8 cellular contexts compared by ENCODE assay signal in genomic region chr10:122461729-122462532, GRCh38. TPM values are rescaled to one million over a fixed set of nuclear protein-coding genes. Genes with fewer than 3 reads are reported as not detected.
DNase-seq lines count a peak whose midpoint lies in the region; ATAC-seq and TF ChIP-seq lines count a peak whose summit lies in the region.

No MANE protein-coding gene starts in this region.

- H3K27me3 ChIP-seq in ovary, result no peaks in the 10 kb centered on the region
- H3K27me3 ChIP-seq in WERI-Rb-1 (ENCODE audit: insufficient read depth, low read depth, severe bottlenecking), result no peaks in the 10 kb centered on the region

- H3K4me1 Mint-ChIP-seq in activated B cell treated with CpG ODN at 0.5 μM for 24 hours, result peaks cover 14% of the 10 kb centered on the region

- H3K27ac Mint-ChIP-seq in activated B cell treated with CpG ODN at 0.5 μM for 24 hours, result no peak overlapping the region

- CTCF ChIA-PET in activated B cell treated with CpG ODN at 0.5 μM for 24 hours (lab: Charles Lee), result no interaction called here

- peaks cover 62% of the 10 kb centered on the region for H3K27me3 Mint-ChIP-seq in activated B cell treated with CpG ODN at 0.5 μM for 24 hours

- H3K9me3 Mint-ChIP-seq in activated B cell treated with CpG ODN at 0.5 μM for 24 hours, result no peaks in the 10 kb centered on the region

- intact Hi-C loops in activated B cell treated with CpG ODN at 0.5 μM for 24 hours (cut with micrococcal nuclease), result no loop called here
- intact Hi-C loops in ovary (cut with DNase I), result loop anchor here in 3 of 4 donors (2.0 to 10.0 kb wide), 3 partner anchors 35 to 103 kb away; partner anchors contain the start of gene DMBT1 (in 1 of the 3)

- no peak for TF ChIP-seq EP300 in ovary (IDR thresholded peaks at IDR 0.05)

- POLR2A ChIA-PET in activated B cell treated with CpG ODN at 0.5 μM for 24 hours (lab: Charles Lee), result no interaction called here

- ATAC-seq in activated B cell treated with CpG ODN at 0.5 μM for 24 hours (ENCODE audit: low read depth) (no peak), HG02763 (IDR thresholded peaks at IDR 0.05; ENCODE audit: unreplicated experiment) (no peak), GM21526 (IDR thresholded peaks at IDR 0.05; ENCODE audit: low FRiP score, unreplicated experiment) (no peak)

- no peaks in the 10 kb centered on the region for H3K36me3 Mint-ChIP-seq in activated B cell treated with CpG ODN at 0.5 μM for 24 hours (ENCODE audit: low read depth)

- H3K36me3 ChIP-seq in ovary (no peaks in the 10 kb centered on the region), WERI-Rb-1 (no peaks in the 10 kb centered on the region)

- H3K9me3 ChIP-seq in ovary (no peaks in the 10 kb centered on the region), WERI-Rb-1 (ENCODE audit: severe bottlenecking) (no peaks in the 10 kb centered on the region)

- H3K4me3 ChIP-seq in ovary (peak overlapping the region; percentile 57), WERI-Rb-1 (ENCODE audit: low read depth, low read length) (no peak overlapping the region)

- DNase-seq in EH (ENCODE audit: low read depth) (peak; percentile 11), activated B cell treated with CpG ODN at 0.5 μM for 24 hours (no peak), glomerular visceral epithelial cell (ENCODE audit: extremely low spot score) (peak; percentile 24), ovary (peak; percentile 28 to 62 (median 47)), WERI-Rb-1 (no peak), NCI-H345 (lab: John Stamatoyannopoulos, UW) (no peak)

- peaks cover 28% of the 10 kb centered on the region for H3K4me1 ChIP-seq in ovary (ENCODE audit: insufficient read depth)

- H3K27ac ChIP-seq in ovary (peak overlapping the region; percentile 90 to 91), WERI-Rb-1 (no peak overlapping the region)

- WGBS in ovary, 3 donors, result 0 to 1% (median 1%) methylated on average over 68 to 95 of the region's 95 CpGs

- TF ChIP-seq POLR2A in ovary (IDR thresholded peaks at IDR 0.05), result no peak

- H3K4me3 Mint-ChIP-seq in activated B cell treated with CpG ODN at 0.5 μM for 24 hours, result peak overlapping the region; percentile 56

- TF ChIP-seq CTCF in activated B cell treated with CpG ODN at 0.5 μM for 24 hours (IDR thresholded peaks at IDR 0.05) (no peak), ovary (IDR thresholded peaks at IDR 0.05) (no peak), WERI-Rb-1 (IDR thresholded peaks at IDR 0.05; ENCODE audit: low read depth, low read length) (no peak)

RNA-seq across cellular contexts. Expression of gene HTRA1, which starts 0.6 kb away (rescaled TPM):
- total RNA-seq in activated B cell treated with CpG ODN at 0.5 μM for 24 hours (not detected in 2 replicates), ovary (100 to 1,000 TPM; 194 to 463 (median 337) TPM)
- polyA plus RNA-seq in ovary, result 100 to 1,000 TPM; 724 to 947 TPM

RNA-seq across cellular contexts. Expression of gene ARMS2, which starts 7.5 kb away (rescaled TPM):
- not detected in 2 replicates for total RNA-seq in activated B cell treated with CpG ODN at 0.5 μM for 24 hours
- total RNA-seq in ovary, result not detected
- not detected for polyA plus RNA-seq in ovary

Comparison
In these comparisons a context has a peak if more than half of its experiments do, and no peak if none do; other contexts are left out.
1. DNase-seq: peak in EH (single experiment), glomerular visceral epithelial cell (single experiment) and ovary (5 of 5); none in activated B cell treated with CpG ODN at 0.5 μM for 24 hours (single experiment), WERI-Rb-1 (single experiment) and NCI-H345 (single experiment).
2. RNA of gene HTRA1, which starts 0.6 kb away (total RNA-seq): 194 to 463 TPM in ovary; not detected in activated B cell treated with CpG ODN at 0.5 μM for 24 hours; every median in the first group is over 100 times any median in the second.